Comparison of ENCODE assay signal across 34 cellular contexts in the genomic region with DNA sequence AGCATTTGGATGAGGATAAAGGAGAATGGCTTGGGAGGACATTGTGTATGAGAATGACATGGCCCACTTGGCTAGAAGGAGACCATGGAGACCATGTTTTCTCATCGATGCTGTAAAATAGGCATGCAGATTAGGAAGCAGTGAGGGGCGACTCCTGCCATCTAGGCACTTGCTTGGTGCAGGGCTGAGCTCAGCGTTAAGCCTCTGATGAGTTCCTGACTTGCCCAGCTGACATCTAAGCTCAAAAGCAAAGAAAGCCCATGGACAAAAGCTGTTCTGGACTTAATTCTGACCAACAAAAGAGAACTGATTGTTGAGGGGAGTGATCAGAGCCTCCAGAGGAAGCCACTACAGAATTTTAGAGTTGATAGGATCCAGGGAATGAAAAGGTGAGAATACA.
"Had no signal": no experiment of that assay in that cellular context is flagged by ENCODE, and none has a peak within 500 bp of the region (broad histone marks: within the 10 kb centered on the region; RNA-seq: fewer than 3 reads in every experiment).

No MANE protein-coding gene starts in this region.

- DNase-seq: Karpas-422, Kasumi-1, MG63, MM.1S, MV-4-11, NCI-H1048, NCI-H1092, NCI-H1092 treated with DMSO at 0.1 percent for 48 hours, NCI-H1105, NCI-H1105 treated with DMSO at 0.1 percent for 48 hours, NCI-H1417, NCI-H1417 treated with DMSO at 0.1 percent for 48 hours, NCI-H1436, NCI-H1436 treated with DMSO at 0.1 percent for 48 hours, NCI-H146, NCI-H1694, NCI-H1694 treated with DMSO at 0.1 percent for 48 hours, NCI-H187, NCI-H187 treated with DMSO at 0.1 percent for 48 hours, NCI-H1930, NCI-H2029, NCI-H2029 treated with DMSO at 0.1 percent for 48 hours, NCI-H2081, NCI-H2081 treated with DMSO at 0.1 percent for 48 hours, NCI-H2107, NCI-H2171, NCI-H2171 treated with DMSO at 0.1 percent for 48 hours, NCI-H2227 treated with DMSO at 0.1 percent for 48 hours, NCI-H226, NCI-H345, NCI-H446, NCI-H446 treated with DMSO at 0.1 percent for 48 hours, NCI-H510A, NCI-H510A treated with DMSO at 0.1 percent for 48 hours had no signal

- H3K9me3 ChIP-seq: MG63 had no signal

- H3K4me3 ChIP-seq: MG63 had no signal

- H3K36me3 ChIP-seq: MG63 had no signal
